In the genomic region with DNA sequence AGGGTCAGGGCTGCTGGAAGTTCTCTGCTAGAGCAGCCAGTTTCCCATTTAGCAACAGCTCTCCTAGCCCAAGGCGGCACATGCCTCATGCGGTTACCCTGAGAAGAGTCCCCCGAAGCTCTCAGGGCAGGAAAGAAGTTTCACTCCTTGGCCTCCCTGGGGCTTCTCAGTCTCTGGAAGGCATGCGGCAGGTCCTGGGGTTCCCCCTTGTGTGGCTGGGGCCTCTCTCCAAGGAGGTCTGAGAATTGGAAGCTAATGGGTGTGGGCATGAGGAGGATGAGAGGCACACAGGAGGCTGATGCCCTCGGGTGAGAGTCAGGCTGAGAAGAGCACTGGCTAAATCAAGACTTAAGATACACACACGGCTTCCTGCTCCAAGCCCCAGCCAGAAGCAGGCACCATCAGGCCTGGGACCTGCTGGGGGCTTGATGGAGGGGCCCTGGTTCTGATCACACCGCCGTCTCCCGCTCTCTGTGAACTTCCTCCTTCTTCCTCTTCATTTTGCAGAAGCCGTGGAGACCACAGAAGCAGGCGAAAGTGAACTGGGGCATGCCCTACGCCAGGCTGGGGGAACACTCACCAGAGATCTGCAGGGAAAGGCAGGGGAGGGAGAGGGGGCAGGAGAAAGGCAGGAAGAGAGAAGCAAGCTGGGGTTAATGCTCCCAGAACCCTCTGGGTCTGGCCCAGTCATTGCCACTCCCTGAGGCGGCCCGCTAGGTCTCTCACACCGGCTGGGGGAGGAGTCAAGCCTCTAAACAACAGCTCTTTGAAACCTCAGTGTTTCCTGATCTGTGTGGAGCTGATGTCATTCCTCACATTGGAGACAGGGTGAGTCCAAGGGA, we compare ENCODE assay signal across 1 cellular context.
A peak's percentile ranks its signal among the peaks of the same experiment; 100 is the strongest.
TF ChIP-seq lines count a peak whose summit lies in the region.

No MANE protein-coding gene starts in this region.

TF ChIP-seq in GM12878, 131 proteins besides CTCF, POLR2A, EP300 and RAD21 (continues in another document):
- no peak for TF ChIP-seq RFX5 (IDR thresholded peaks at IDR 0.05; ENCODE audit: low read depth, low read length)
- TF ChIP-seq KLF5 (IDR thresholded peaks at IDR 0.05; ENCODE audit: partially characterized antibody) = no peak
- no peak for TF ChIP-seq WRNIP1 (IDR thresholded peaks at IDR 0.05; ENCODE audit: borderline replicate concordance, low read depth, low read length)
- peak; percentile 77 for TF ChIP-seq IKZF1 (conservative IDR thresholded peaks at IDR 0.05)
- no peak for TF ChIP-seq MEF2A (IDR thresholded peaks at IDR 0.05; ENCODE audit: insufficient read depth, low read depth, low read length)
- TF ChIP-seq, protein P1, sequence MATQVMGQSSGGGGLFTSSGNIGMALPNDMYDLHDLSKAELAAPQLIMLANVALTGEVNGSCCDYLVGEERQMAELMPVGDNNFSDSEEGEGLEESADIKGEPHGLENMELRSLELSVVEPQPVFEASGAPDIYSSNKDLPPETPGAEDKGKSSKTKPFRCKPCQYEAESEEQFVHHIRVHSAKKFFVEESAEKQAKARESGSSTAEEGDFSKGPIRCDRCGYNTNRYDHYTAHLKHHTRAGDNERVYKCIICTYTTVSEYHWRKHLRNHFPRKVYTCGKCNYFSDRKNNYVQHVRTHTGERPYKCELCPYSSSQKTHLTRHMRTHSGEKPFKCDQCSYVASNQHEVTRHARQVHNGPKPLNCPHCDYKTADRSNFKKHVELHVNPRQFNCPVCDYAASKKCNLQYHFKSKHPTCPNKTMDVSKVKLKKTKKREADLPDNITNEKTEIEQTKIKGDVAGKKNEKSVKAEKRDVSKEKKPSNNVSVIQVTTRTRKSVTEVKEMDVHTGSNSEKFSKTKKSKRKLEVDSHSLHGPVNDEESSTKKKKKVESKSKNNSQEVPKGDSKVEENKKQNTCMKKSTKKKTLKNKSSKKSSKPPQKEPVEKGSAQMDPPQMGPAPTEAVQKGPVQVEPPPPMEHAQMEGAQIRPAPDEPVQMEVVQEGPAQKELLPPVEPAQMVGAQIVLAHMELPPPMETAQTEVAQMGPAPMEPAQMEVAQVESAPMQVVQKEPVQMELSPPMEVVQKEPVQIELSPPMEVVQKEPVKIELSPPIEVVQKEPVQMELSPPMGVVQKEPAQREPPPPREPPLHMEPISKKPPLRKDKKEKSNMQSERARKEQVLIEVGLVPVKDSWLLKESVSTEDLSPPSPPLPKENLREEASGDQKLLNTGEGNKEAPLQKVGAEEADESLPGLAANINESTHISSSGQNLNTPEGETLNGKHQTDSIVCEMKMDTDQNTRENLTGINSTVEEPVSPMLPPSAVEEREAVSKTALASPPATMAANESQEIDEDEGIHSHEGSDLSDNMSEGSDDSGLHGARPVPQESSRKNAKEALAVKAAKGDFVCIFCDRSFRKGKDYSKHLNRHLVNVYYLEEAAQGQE (IDR thresholded peaks at IDR 0.05; ENCODE audit: low read depth, low read length) = no peak
- TF ChIP-seq SIX5 (IDR thresholded peaks at IDR 0.05; ENCODE audit: low read depth, low read length, severe bottlenecking) = no peak
- TF ChIP-seq POLR2AphosphoS5 (IDR thresholded peaks at IDR 0.05; ENCODE audit: low read length) = no peak
- TF ChIP-seq CBFB (IDR thresholded peaks at IDR 0.05; ENCODE audit: low read depth) = no peak
- TF ChIP-seq PML (IDR thresholded peaks at IDR 0.05; ENCODE audit: low read length) = no peak
- TF ChIP-seq DPF2 (IDR thresholded peaks at IDR 0.05) = peak; percentile 32
- TF ChIP-seq MXI1 (IDR thresholded peaks at IDR 0.05; ENCODE audit: low read depth, low read length) = no peak
- peak; percentile 12 to 34; a peak in 1 of 4 replicates for TF ChIP-seq IKZF2 (IDR thresholded peaks at IDR 0.05)
- TF ChIP-seq EZH2 (IDR thresholded peaks at IDR 0.05; ENCODE audit: borderline replicate concordance, control insufficient read depth, low read depth, low read length) = no peak
- no peak for TF ChIP-seq STAT1 (conservative IDR thresholded peaks at IDR 0.05)
- 0 out of 2 replicates have a peak, but pooled peaks have one; percentile 10 for TF ChIP-seq GATAD2B (conservative IDR thresholded peaks at IDR 0.05; ENCODE audit: low read depth)
- TF ChIP-seq RBBP5 (conservative IDR thresholded peaks at IDR 0.05) = no peak
- TF ChIP-seq, protein P2, sequence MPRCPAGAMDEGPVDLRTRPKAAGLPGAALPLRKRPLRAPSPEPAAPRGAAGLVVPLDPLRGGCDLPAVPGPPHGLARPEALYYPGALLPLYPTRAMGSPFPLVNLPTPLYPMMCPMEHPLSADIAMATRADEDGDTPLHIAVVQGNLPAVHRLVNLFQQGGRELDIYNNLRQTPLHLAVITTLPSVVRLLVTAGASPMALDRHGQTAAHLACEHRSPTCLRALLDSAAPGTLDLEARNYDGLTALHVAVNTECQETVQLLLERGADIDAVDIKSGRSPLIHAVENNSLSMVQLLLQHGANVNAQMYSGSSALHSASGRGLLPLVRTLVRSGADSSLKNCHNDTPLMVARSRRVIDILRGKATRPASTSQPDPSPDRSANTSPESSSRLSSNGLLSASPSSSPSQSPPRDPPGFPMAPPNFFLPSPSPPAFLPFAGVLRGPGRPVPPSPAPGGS (IDR thresholded peaks at IDR 0.05; ENCODE audit: borderline replicate concordance, insufficient read depth, low read depth, low read length, poor library complexity, severe bottlenecking) = no peak
- peak; percentile 39; the same call in 1 of the 2 replicates for TF ChIP-seq SPI1 (IDR thresholded peaks at IDR 0.05; ENCODE audit: borderline replicate concordance, insufficient read depth, low read depth, low read length)
- TF ChIP-seq NFXL1 (IDR thresholded peaks at IDR 0.05; ENCODE audit: borderline replicate concordance) = no peak
- TF ChIP-seq MTA3 (IDR thresholded peaks at IDR 0.05; ENCODE audit: borderline replicate concordance, low read length) = no peak
- no peak; the same call in 1 of the 2 replicates for TF ChIP-seq HDGF (IDR thresholded peaks at IDR 0.05)
- TF ChIP-seq SREBF1 (IDR thresholded peaks at IDR 0.05; ENCODE audit: low read length) = no peak
- no peak for TF ChIP-seq IRF4 (IDR thresholded peaks at IDR 0.05; ENCODE audit: low read depth, low read length)
- TF ChIP-seq, protein P3, sequence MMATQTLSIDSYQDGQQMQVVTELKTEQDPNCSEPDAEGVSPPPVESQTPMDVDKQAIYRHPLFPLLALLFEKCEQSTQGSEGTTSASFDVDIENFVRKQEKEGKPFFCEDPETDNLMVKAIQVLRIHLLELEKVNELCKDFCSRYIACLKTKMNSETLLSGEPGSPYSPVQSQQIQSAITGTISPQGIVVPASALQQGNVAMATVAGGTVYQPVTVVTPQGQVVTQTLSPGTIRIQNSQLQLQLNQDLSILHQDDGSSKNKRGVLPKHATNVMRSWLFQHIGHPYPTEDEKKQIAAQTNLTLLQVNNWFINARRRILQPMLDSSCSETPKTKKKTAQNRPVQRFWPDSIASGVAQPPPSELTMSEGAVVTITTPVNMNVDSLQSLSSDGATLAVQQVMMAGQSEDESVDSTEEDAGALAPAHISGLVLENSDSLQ (IDR thresholded peaks at IDR 0.05) = 0 out of 2 replicates have a peak, but pooled peaks have one; percentile 3
- no peak for TF ChIP-seq TCF12 (IDR thresholded peaks at IDR 0.05; ENCODE audit: low read depth, low read length)
- TF ChIP-seq, protein P4, sequence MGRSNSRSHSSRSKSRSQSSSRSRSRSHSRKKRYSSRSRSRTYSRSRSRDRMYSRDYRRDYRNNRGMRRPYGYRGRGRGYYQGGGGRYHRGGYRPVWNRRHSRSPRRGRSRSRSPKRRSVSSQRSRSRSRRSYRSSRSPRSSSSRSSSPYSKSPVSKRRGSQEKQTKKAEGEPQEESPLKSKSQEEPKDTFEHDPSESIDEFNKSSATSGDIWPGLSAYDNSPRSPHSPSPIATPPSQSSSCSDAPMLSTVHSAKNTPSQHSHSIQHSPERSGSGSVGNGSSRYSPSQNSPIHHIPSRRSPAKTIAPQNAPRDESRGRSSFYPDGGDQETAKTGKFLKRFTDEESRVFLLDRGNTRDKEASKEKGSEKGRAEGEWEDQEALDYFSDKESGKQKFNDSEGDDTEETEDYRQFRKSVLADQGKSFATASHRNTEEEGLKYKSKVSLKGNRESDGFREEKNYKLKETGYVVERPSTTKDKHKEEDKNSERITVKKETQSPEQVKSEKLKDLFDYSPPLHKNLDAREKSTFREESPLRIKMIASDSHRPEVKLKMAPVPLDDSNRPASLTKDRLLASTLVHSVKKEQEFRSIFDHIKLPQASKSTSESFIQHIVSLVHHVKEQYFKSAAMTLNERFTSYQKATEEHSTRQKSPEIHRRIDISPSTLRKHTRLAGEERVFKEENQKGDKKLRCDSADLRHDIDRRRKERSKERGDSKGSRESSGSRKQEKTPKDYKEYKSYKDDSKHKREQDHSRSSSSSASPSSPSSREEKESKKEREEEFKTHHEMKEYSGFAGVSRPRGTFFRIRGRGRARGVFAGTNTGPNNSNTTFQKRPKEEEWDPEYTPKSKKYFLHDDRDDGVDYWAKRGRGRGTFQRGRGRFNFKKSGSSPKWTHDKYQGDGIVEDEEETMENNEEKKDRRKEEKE (IDR thresholded peaks at IDR 0.05) = no peak
- TF ChIP-seq SMAD1 (IDR thresholded peaks at IDR 0.05; ENCODE audit: low read depth, partially characterized antibody) = no peak
- no peak for TF ChIP-seq JUND (IDR thresholded peaks at IDR 0.05; ENCODE audit: low read depth, low read length)
- 0 out of 2 replicates have a peak, but pooled peaks have one; percentile 47 for TF ChIP-seq NBN (IDR thresholded peaks at IDR 0.05)
- no peak for TF ChIP-seq FOXM1 (IDR thresholded peaks at IDR 0.05; ENCODE audit: low read depth, low read length)
- no peak for TF ChIP-seq PAX8 (IDR thresholded peaks at IDR 0.05)
- no peak for TF ChIP-seq TBL1XR1 (IDR thresholded peaks at IDR 0.05; ENCODE audit: low read depth, low read length)
- peak; percentile 37 for TF ChIP-seq RUNX3 (IDR thresholded peaks at IDR 0.05; ENCODE audit: low read length)
- TF ChIP-seq NR2C2 (IDR thresholded peaks at IDR 0.05; ENCODE audit: borderline replicate concordance, control insufficient read depth, insufficient read length, low read depth) = no peak
- TF ChIP-seq POLR2AphosphoS2 (IDR thresholded peaks at IDR 0.05; ENCODE audit: low read depth, low read length) = no peak
- TF ChIP-seq, protein P5, sequence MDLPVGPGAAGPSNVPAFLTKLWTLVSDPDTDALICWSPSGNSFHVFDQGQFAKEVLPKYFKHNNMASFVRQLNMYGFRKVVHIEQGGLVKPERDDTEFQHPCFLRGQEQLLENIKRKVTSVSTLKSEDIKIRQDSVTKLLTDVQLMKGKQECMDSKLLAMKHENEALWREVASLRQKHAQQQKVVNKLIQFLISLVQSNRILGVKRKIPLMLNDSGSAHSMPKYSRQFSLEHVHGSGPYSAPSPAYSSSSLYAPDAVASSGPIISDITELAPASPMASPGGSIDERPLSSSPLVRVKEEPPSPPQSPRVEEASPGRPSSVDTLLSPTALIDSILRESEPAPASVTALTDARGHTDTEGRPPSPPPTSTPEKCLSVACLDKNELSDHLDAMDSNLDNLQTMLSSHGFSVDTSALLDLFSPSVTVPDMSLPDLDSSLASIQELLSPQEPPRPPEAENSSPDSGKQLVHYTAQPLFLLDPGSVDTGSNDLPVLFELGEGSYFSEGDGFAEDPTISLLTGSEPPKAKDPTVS (IDR thresholded peaks at IDR 0.05; ENCODE audit: low read depth, low read length) = no peak
- no peak for TF ChIP-seq ZNF274 (IDR thresholded peaks at IDR 0.05; ENCODE audit: insufficient read depth, insufficient read length)
- no peak for TF ChIP-seq ZNF622 (IDR thresholded peaks at IDR 0.05)
- TF ChIP-seq NRF1 (conservative IDR thresholded peaks at IDR 0.05; ENCODE audit: low read depth, low read length) = no peak
- TF ChIP-seq, protein P6, sequence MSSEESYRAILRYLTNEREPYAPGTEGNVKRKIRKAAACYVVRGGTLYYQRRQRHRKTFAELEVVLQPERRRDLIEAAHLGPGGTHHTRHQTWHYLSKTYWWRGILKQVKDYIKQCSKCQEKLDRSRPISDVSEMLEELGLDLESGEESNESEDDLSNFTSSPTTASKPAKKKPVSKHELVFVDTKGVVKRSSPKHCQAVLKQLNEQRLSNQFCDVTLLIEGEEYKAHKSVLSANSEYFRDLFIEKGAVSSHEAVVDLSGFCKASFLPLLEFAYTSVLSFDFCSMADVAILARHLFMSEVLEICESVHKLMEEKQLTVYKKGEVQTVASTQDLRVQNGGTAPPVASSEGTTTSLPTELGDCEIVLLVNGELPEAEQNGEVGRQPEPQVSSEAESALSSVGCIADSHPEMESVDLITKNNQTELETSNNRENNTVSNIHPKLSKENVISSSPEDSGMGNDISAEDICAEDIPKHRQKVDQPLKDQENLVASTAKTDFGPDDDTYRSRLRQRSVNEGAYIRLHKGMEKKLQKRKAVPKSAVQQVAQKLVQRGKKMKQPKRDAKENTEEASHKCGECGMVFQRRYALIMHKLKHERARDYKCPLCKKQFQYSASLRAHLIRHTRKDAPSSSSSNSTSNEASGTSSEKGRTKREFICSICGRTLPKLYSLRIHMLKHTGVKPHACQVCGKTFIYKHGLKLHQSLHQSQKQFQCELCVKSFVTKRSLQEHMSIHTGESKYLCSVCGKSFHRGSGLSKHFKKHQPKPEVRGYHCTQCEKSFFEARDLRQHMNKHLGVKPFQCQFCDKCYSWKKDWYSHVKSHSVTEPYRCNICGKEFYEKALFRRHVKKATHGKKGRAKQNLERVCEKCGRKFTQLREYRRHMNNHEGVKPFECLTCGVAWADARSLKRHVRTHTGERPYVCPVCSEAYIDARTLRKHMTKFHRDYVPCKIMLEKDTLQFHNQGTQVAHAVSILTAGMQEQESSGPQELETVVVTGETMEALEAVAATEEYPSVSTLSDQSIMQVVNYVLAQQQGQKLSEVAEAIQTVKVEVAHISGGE (CRISPR knock-in tag; IDR thresholded peaks at IDR 0.05) = no peak
- TF ChIP-seq, protein P7, sequence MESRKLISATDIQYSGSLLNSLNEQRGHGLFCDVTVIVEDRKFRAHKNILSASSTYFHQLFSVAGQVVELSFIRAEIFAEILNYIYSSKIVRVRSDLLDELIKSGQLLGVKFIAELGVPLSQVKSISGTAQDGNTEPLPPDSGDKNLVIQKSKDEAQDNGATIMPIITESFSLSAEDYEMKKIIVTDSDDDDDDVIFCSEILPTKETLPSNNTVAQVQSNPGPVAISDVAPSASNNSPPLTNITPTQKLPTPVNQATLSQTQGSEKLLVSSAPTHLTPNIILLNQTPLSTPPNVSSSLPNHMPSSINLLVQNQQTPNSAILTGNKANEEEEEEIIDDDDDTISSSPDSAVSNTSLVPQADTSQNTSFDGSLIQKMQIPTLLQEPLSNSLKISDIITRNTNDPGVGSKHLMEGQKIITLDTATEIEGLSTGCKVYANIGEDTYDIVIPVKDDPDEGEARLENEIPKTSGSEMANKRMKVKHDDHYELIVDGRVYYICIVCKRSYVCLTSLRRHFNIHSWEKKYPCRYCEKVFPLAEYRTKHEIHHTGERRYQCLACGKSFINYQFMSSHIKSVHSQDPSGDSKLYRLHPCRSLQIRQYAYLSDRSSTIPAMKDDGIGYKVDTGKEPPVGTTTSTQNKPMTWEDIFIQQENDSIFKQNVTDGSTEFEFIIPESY (IDR thresholded peaks at IDR 0.05) = no peak
- TF ChIP-seq, protein P8, sequence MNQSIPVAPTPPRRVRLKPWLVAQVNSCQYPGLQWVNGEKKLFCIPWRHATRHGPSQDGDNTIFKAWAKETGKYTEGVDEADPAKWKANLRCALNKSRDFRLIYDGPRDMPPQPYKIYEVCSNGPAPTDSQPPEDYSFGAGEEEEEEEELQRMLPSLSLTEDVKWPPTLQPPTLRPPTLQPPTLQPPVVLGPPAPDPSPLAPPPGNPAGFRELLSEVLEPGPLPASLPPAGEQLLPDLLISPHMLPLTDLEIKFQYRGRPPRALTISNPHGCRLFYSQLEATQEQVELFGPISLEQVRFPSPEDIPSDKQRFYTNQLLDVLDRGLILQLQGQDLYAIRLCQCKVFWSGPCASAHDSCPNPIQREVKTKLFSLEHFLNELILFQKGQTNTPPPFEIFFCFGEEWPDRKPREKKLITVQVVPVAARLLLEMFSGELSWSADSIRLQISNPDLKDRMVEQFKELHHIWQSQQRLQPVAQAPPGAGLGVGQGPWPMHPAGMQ (IDR thresholded peaks at IDR 0.05; ENCODE audit: borderline replicate concordance) = no peak
- no peak for TF ChIP-seq RAD51 (IDR thresholded peaks at IDR 0.05)
